Comparison of ENCODE assay signal across 21 cellular contexts in the genomic region with DNA sequence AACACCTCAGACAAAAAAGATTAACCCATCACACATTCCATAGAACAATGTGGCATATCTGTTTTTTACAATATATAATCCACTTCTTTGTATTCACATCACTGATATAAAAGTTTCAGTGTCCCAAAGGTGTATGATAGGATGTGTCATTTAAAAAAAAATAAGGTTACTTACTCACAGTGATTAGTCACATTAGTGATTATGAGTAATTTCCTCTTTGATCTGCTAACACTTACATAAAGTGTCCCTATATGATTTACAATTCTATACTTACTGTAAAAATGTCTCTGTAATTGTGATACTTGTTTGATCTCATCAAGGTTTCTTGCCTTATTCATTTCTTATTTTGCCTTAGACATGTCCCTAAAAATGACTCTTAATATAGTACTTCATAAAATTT.
"Had no signal": no experiment of that assay in that cellular context is flagged by ENCODE, and none has a peak within 500 bp of the region (broad histone marks: within the 10 kb centered on the region; RNA-seq: fewer than 3 reads in every experiment).

No MANE protein-coding gene starts in this region.

- H3K27me3 Mint-ChIP-seq: dendritic cell treated with granulocyte-macrophage colony-stimulating factor and Interleukin-4, amounts not matched to agents 40 ng/mL and 50 ng/mL, for 4 days; stimulated activated naive B cell treated with anti-CD40 and anti-IgM and Interleukin-4, amounts not matched to agents 10 μg/mL and 1 μg/mL and 100 μg/mL, for 72 hours; type B pancreatic cell had no signal

- H3K27ac Mint-ChIP-seq: dendritic cell treated with granulocyte-macrophage colony-stimulating factor and Interleukin-4, amounts not matched to agents 40 ng/mL and 50 ng/mL, for 4 days; endodermal cell; naive thymus-derived CD8-positive, alpha-beta T cell; nephron progenitor cell; stimulated activated naive B cell treated with anti-CD40 and anti-IgM and Interleukin-4, amounts not matched to agents 10 μg/mL and 1 μg/mL and 100 μg/mL, for 72 hours; type B pancreatic cell had no signal

- H3K27me3 ChIP-seq: colonic mucosa, gastrocnemius medialis, right atrium auricular region, stomach, thyroid gland had no signal

- H3K36me3 ChIP-seq: colonic mucosa, gastrocnemius medialis, lower lobe of right lung, prostate gland, right atrium auricular region, stomach, thyroid gland had no signal

- H3K4me3 Mint-ChIP-seq: dendritic cell treated with granulocyte-macrophage colony-stimulating factor and Interleukin-4, amounts not matched to agents 40 ng/mL and 50 ng/mL, for 4 days; endodermal cell; naive thymus-derived CD8-positive, alpha-beta T cell; nephron progenitor cell; stimulated activated naive B cell treated with anti-CD40 and anti-IgM and Interleukin-4, amounts not matched to agents 10 μg/mL and 1 μg/mL and 100 μg/mL, for 72 hours; type B pancreatic cell had no signal

- H3K9me3 ChIP-seq: colonic mucosa, gastrocnemius medialis, lower lobe of right lung, prostate gland, right atrium auricular region, stomach, thyroid gland had no signal

- H3K4me1 Mint-ChIP-seq: endodermal cell; naive thymus-derived CD8-positive, alpha-beta T cell; nephron progenitor cell; stimulated activated naive B cell treated with anti-CD40 and anti-IgM and Interleukin-4, amounts not matched to agents 10 μg/mL and 1 μg/mL and 100 μg/mL, for 72 hours had no signal

- H3K27ac ChIP-seq: colonic mucosa, gastrocnemius medialis, lower lobe of right lung, prostate gland, right atrium auricular region, stomach, thyroid gland had no signal

- H3K4me3 ChIP-seq: colonic mucosa, gastrocnemius medialis, lower lobe of right lung, prostate gland, right atrium auricular region, smooth muscle cell, stomach, thyroid gland had no signal

- H3K9me3 Mint-ChIP-seq: endodermal cell; naive thymus-derived CD8-positive, alpha-beta T cell; nephron progenitor cell; stimulated activated naive B cell treated with anti-CD40 and anti-IgM and Interleukin-4, amounts not matched to agents 10 μg/mL and 1 μg/mL and 100 μg/mL, for 72 hours; type B pancreatic cell had no signal

- FAIRE-seq: keratinocyte had no signal

- H3K36me3 Mint-ChIP-seq: naive thymus-derived CD8-positive, alpha-beta T cell; stimulated activated naive B cell treated with anti-CD40 and anti-IgM and Interleukin-4, amounts not matched to agents 10 μg/mL and 1 μg/mL and 100 μg/mL, for 72 hours; type B pancreatic cell had no signal

- DNase-seq: colonic mucosa; effector CD8-positive, alpha-beta T cell; endodermal cell; gastrocnemius medialis; head of caudate nucleus; left ventricle myocardium superior; lower lobe of right lung; naive thymus-derived CD8-positive, alpha-beta T cell; nephron progenitor cell; nucleus accumbens; stimulated activated CD4-positive, alpha-beta T cell treated with anti-CD3 and anti-CD28 coated beads, Interleukin-2, amount 100 ng/mL, for 24 hours; stimulated activated CD4-positive, alpha-beta T cell treated with anti-CD3 and anti-CD28 coated beads, Interleukin-4, amount 100 ng/mL, for 24 hours; stimulated activated naive B cell treated with anti-CD40 and anti-IgM and Interleukin-4, amounts not matched to agents 10 μg/mL and 1 μg/mL and 100 μg/mL, for 72 hours; stomach; thyroid gland had no signal

- H3K4me1 ChIP-seq: colonic mucosa, gastrocnemius medialis, lower lobe of right lung, prostate gland, right atrium auricular region, stomach, thyroid gland had no signal
